Comparison of ENCODE assay signal across 13 cellular contexts in the genomic region with DNA sequence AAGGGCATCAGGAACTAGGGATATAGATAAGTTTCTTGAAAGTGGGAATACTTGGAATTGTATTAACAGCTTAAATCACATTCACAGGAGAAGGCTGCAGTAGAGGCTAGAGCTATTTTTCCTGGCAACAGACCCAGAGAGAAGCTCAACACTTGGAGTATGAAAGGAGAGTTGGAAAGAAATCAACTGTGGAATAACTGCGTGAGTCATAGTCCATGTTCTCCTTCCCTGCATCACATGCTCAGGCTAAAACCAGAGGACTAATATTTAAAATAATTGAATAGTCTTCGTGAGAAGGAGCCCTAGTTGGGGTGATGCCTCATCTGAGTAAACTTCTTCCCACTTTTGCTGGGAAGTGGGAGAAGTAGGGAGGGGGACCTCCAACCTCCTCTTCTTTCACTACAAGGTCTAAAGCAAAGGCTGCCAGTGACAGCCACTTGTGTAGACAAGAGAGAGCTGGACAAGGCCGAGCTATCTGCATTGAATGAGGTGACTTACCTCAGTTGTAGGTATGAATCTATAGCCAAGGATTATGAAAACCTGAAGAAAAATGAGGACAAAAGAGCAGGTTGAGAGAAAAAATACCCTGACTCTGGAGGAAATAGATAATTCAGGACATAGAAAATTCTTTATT. TPM values are rescaled to one million over a fixed set of nuclear protein-coding genes. Genes with fewer than 3 reads are reported as not detected.
DNase-seq lines count a peak whose midpoint lies in the region; ATAC-seq and TF ChIP-seq lines count a peak whose summit lies in the region.
"Had no signal": no experiment of that assay in that cellular context is flagged by ENCODE, and none has a peak within 500 bp of the region (broad histone marks: within the 10 kb centered on the region; RNA-seq: fewer than 3 reads in every experiment).

No MANE protein-coding gene starts in this region.

- no peak overlapping the region for H3K27ac Mint-ChIP-seq in activated T-helper 1 cell treated with anti-CD3 and anti-CD28 coated beads, Interleukin-12 subunit alpha, Interleukin-12 subunit beta, Interleukin-2, Interleukin-4 antibody, amounts not matched to agents 30 ng/mL and 10 ng/mL and 1 ng/mL, durations not matched to agents 14 hours and 24 hours and 36 hours
- H3K27ac Mint-ChIP-seq in natural killer cell treated with Interleukin-12 subunit alpha and Interleukin-12 subunit beta and Interleukin-15 and Interleukin-18, amount 100 ng/mL, for 72 hours: no peak overlapping the region
- H3K27ac Mint-ChIP-seq: activated CD8-positive, alpha-beta T cell treated with anti-CD3 and anti-CD28 coated beads, Interleukin-2, amount 10 ng/mL, durations not matched to agents 7 days and 5 days; H9 had no signal

- H3K36me3 Mint-ChIP-seq in activated T-helper 1 cell treated with anti-CD3 and anti-CD28 coated beads, Interleukin-12 subunit alpha, Interleukin-12 subunit beta, Interleukin-2, Interleukin-4 antibody, amounts not matched to agents 30 ng/mL and 10 ng/mL and 1 ng/mL, durations not matched to agents 14 hours and 24 hours and 36 hours (ENCODE audit: low read depth): peaks cover 7% of the 10 kb centered on the region
- H3K36me3 Mint-ChIP-seq in natural killer cell treated with Interleukin-12 subunit alpha and Interleukin-12 subunit beta and Interleukin-15 and Interleukin-18, amount 100 ng/mL, for 72 hours: no peaks in the 10 kb centered on the region

- no peak overlapping the region for H3K4me3 Mint-ChIP-seq in activated T-helper 1 cell treated with anti-CD3 and anti-CD28 coated beads, Interleukin-12 subunit alpha, Interleukin-12 subunit beta, Interleukin-2, Interleukin-4 antibody, amounts not matched to agents 30 ng/mL and 10 ng/mL and 1 ng/mL, durations not matched to agents 14 hours and 24 hours and 36 hours
- no peak overlapping the region for H3K4me3 Mint-ChIP-seq in natural killer cell treated with Interleukin-12 subunit alpha and Interleukin-12 subunit beta and Interleukin-15 and Interleukin-18, amount 100 ng/mL, for 72 hours
- H3K4me3 Mint-ChIP-seq: activated CD8-positive, alpha-beta T cell treated with anti-CD3 and anti-CD28 coated beads, Interleukin-2, amount 10 ng/mL, durations not matched to agents 7 days and 5 days; H9 had no signal

- no peaks in the 10 kb centered on the region for H3K36me3 ChIP-seq in mucosa of descending colon (ENCODE audit: low read depth)
- H3K36me3 ChIP-seq in aorta (ENCODE audit: control insufficient read depth in 1 of 2, insufficient read depth in 2 of 2, low read length in 1 of 2): no peaks in the 10 kb centered on the region

- H3K4me3 ChIP-seq in epithelial cell of proximal tubule (ENCODE audit: low read depth, low read length) (no peak overlapping the region), mucosa of descending colon (no peak overlapping the region), aorta (ENCODE audit: low read length in 2 of 2) (no peak overlapping the region)

- no peak for TF ChIP-seq CTCF in epithelial cell of proximal tubule (conservative IDR thresholded peaks at IDR 0.05; ENCODE audit: low read depth, low read length)
- TF ChIP-seq CTCF in mucosa of descending colon (IDR thresholded peaks at IDR 0.05): no peak

- peaks cover 10% of the 10 kb centered on the region for H3K27me3 Mint-ChIP-seq in activated T-helper 1 cell treated with anti-CD3 and anti-CD28 coated beads, Interleukin-12 subunit alpha, Interleukin-12 subunit beta, Interleukin-2, Interleukin-4 antibody, amounts not matched to agents 30 ng/mL and 10 ng/mL and 1 ng/mL, durations not matched to agents 14 hours and 24 hours and 36 hours (ENCODE audit: insufficient read depth)
- no peaks in the 10 kb centered on the region for H3K27me3 Mint-ChIP-seq in natural killer cell treated with Interleukin-12 subunit alpha and Interleukin-12 subunit beta and Interleukin-15 and Interleukin-18, amount 100 ng/mL, for 72 hours

- H3K9me3 Mint-ChIP-seq in activated T-helper 1 cell treated with anti-CD3 and anti-CD28 coated beads, Interleukin-12 subunit alpha, Interleukin-12 subunit beta, Interleukin-2, Interleukin-4 antibody, amounts not matched to agents 30 ng/mL and 10 ng/mL and 1 ng/mL, durations not matched to agents 14 hours and 24 hours and 36 hours: no peaks in the 10 kb centered on the region
- no peaks in the 10 kb centered on the region for H3K9me3 Mint-ChIP-seq in natural killer cell treated with Interleukin-12 subunit alpha and Interleukin-12 subunit beta and Interleukin-15 and Interleukin-18, amount 100 ng/mL, for 72 hours
- H3K9me3 Mint-ChIP-seq: H9 had no signal

- H3K27ac ChIP-seq in aorta (ENCODE audit: low read depth in 1 of 2, low read length in 2 of 2): peak overlapping the region; percentile 73 to 95
- H3K27ac ChIP-seq: 22Rv1 had no signal

- H3K4me1 ChIP-seq in mucosa of descending colon (ENCODE audit: low read depth) (peaks cover 6% of the 10 kb centered on the region), aorta (ENCODE audit: control insufficient read depth in 1 of 2, insufficient read depth in 2 of 2, low read length in 2 of 2) (no peaks in the 10 kb centered on the region)

- H3K9me3 ChIP-seq in mucosa of descending colon (no peaks in the 10 kb centered on the region), aorta (ENCODE audit: control insufficient read depth, low read length) (no peaks in the 10 kb centered on the region)

- H3K27me3 ChIP-seq in aorta (ENCODE audit: control insufficient read depth in 1 of 2, insufficient read depth in 2 of 2, low read length in 1 of 2): no peaks in the 10 kb centered on the region

- peaks cover 10% of the 10 kb centered on the region for H3K4me1 Mint-ChIP-seq in activated T-helper 1 cell treated with anti-CD3 and anti-CD28 coated beads, Interleukin-12 subunit alpha, Interleukin-12 subunit beta, Interleukin-2, Interleukin-4 antibody, amounts not matched to agents 30 ng/mL and 10 ng/mL and 1 ng/mL, durations not matched to agents 14 hours and 24 hours and 36 hours (ENCODE audit: low read depth)
- H3K4me1 Mint-ChIP-seq in natural killer cell treated with Interleukin-12 subunit alpha and Interleukin-12 subunit beta and Interleukin-15 and Interleukin-18, amount 100 ng/mL, for 72 hours (ENCODE audit: low read depth in 2 of 2): peaks cover 9 to 10% of the 10 kb centered on the region in 2 donors

- ATAC-seq in Right ventricle myocardium inferior (peak; percentile 93), mucosa of descending colon (peak; percentile 38), aorta (ENCODE audit: low FRiP score) (peak; percentile 90)
- ATAC-seq in natural killer cell treated with Interleukin-12 subunit alpha and Interleukin-12 subunit beta and Interleukin-15 and Interleukin-18, amount 100 ng/mL, for 72 hours: no peak
- ATAC-seq: activated CD8-positive, alpha-beta T cell treated with anti-CD3 and anti-CD28 coated beads, Interleukin-2, amount 10 ng/mL, durations not matched to agents 7 days and 5 days; HepG2 had no signal

- intact Hi-C loops in Right ventricle myocardium inferior (cut with DNase I) (no loop called here), cardiac septum (cut with DNase I) (no loop called here), mucosa of descending colon (cut with DNase I, micrococcal nuclease) (no loop called here), aorta (cut with DNase I) (no loop called here)
- intact Hi-C loops in activated T-helper 1 cell treated with anti-CD3 and anti-CD28 coated beads, Interleukin-12 subunit alpha, Interleukin-12 subunit beta, Interleukin-2, Interleukin-4 antibody, amounts not matched to agents 30 ng/mL and 10 ng/mL and 1 ng/mL, durations not matched to agents 14 hours and 24 hours and 36 hours (cut with micrococcal nuclease): no loop called here

- 30 to 33% methylated on average over 3 of the region's 3 CpGs for WGBS in aorta, 2 donors

- no peak for DNase-seq in Right ventricle myocardium inferior (ENCODE audit: missing footprints)
- no peak for DNase-seq in cardiac septum (ENCODE audit: low spot score)
- peak; percentile 82 for DNase-seq in epithelial cell of proximal tubule (ENCODE audit: low read depth)
- DNase-seq in mucosa of descending colon: no peak
- no peak for DNase-seq in aorta
- no peak for DNase-seq in activated T-helper 1 cell treated with anti-CD3 and anti-CD28 coated beads, Interleukin-12 subunit alpha, Interleukin-12 subunit beta, Interleukin-2, Interleukin-4 antibody, amounts not matched to agents 30 ng/mL and 10 ng/mL and 1 ng/mL, durations not matched to agents 14 hours and 24 hours and 36 hours (ENCODE audit: low spot score)
- no peak for DNase-seq in natural killer cell treated with Interleukin-12 subunit alpha and Interleukin-12 subunit beta and Interleukin-15 and Interleukin-18, amount 100 ng/mL, for 72 hours (ENCODE audit: low spot score)
- DNase-seq in HuH-7 (ENCODE audit: low spot score): no peak
- DNase-seq: activated CD8-positive, alpha-beta T cell treated with anti-CD3 and anti-CD28 coated beads, Interleukin-2, amount 10 ng/mL, durations not matched to agents 7 days and 5 days; H9; stimulated activated CD8-positive, alpha-beta memory T cell treated with anti-CD3 and anti-CD28 coated beads, Interleukin-4, amount 100 ng/mL, for 48 hours had no signal

RNA-seq across cellular contexts. Expression of a gene that starts 32.7 kb away (rescaled TPM):
- 51.2 TPM for total RNA-seq in Right ventricle myocardium inferior
- 56.0 TPM for total RNA-seq in cardiac septum
- total RNA-seq in epithelial cell of proximal tubule: 24.7 and 29.6 TPM in 2 replicates
- 100 to 1,000 TPM in 2 of 3 donors, 10 to 100 TPM in 1; 65.2 to 161 (median 111) TPM for total RNA-seq in mucosa of descending colon
- total RNA-seq in aorta: 10 to 100 TPM; 26.7 to 42.5 TPM
- 1 to 10 TPM; 6.4 to 7.9 TPM for polyA plus RNA-seq in aorta
- total RNA-seq in activated T-helper 1 cell treated with anti-CD3 and anti-CD28 coated beads, Interleukin-12 subunit alpha, Interleukin-12 subunit beta, Interleukin-2, Interleukin-4 antibody, amounts not matched to agents 30 ng/mL and 10 ng/mL and 1 ng/mL, durations not matched to agents 14 hours and 24 hours and 36 hours: 43.0 and 46.7 TPM in 2 replicates
- total RNA-seq in natural killer cell treated with Interleukin-12 subunit alpha and Interleukin-12 subunit beta and Interleukin-15 and Interleukin-18, amount 100 ng/mL, for 72 hours: 10 to 100 TPM; 37.1 to 56.1 TPM

Comparison
In these comparisons a context has a peak if more than half of its experiments do, and no peak if none do; other contexts are left out.
1. ATAC-seq: peak in Right ventricle myocardium inferior (single experiment), mucosa of descending colon (single experiment) and aorta (single experiment); none in natural killer cell treated with Interleukin-12 subunit alpha and Interleukin-12 subunit beta and Interleukin-15 and Interleukin-18, amount 100 ng/mL, for 72 hours (0 of 2).